ENCODE assay signal across 10 cellular contexts in genomic region chr14:68379510-68380303, GRCh38.
DNase-seq lines count a peak whose midpoint lies in the region; ATAC-seq and TF ChIP-seq lines count a peak whose summit lies in the region.
"Had no signal": no experiment of that assay in that cellular context is flagged by ENCODE, and none has a peak within 500 bp of the region (broad histone marks: within the 10 kb centered on the region; RNA-seq: fewer than 3 reads in every experiment).

No MANE protein-coding gene starts in this region.

- ATAC-seq in GM21515 (IDR thresholded peaks at IDR 0.05; ENCODE audit: unreplicated experiment) (no peak), HG02642 (IDR thresholded peaks at IDR 0.05; ENCODE audit: poor library complexity, unreplicated experiment) (no peak)

- H4K20me1 ChIP-seq in PC-9 (ENCODE audit: insufficient read depth) = no peaks in the 10 kb centered on the region

- BruUV-seq in PC-9 (replicated peaks; lab: Mats Ljungman, UMichigan) = no TSS peak

- peak overlapping the region; percentile 57; the same call in 1 of the 2 replicates for H3K4me2 ChIP-seq in PC-9

- H3K4me1 ChIP-seq in PC-9 (replicated peaks; ENCODE audit: insufficient read depth) = peaks cover 41% of the 10 kb centered on the region

- no peaks in the 10 kb centered on the region for H3K27me3 ChIP-seq in PC-9 (ENCODE audit: insufficient read depth, low read depth)

- H3K79me2 ChIP-seq in PC-9 (ENCODE audit: low read depth) = no peaks in the 10 kb centered on the region

- H3K9me2 ChIP-seq in PC-9 (ENCODE audit: insufficient read depth) = no peaks in the 10 kb centered on the region

- CTCF ChIA-PET in PC-9 (lab: Charles Lee) = no interaction called here

- no peak for TF ChIP-seq CTCF in PC-9 (conservative IDR thresholded peaks at IDR 0.05)

- intact Hi-C loops in PC-9 (cut with micrococcal nuclease; ENCODE audit: unreplicated experiment) = loop anchor here (5.0 kb wide), 1 partner anchor 127 kb away; no protein-coding TSS in a partner anchor

- no peak overlapping the region for H3K4me3 ChIP-seq in PC-9

- POLR2A ChIA-PET in PC-9 (lab: Charles Lee; ENCODE audit: unreplicated experiment) = interaction anchor here (0.6 kb wide), 1 partner anchor 423 kb away, joined by 3 read pairs; no protein-coding TSS in a partner anchor

- no peak overlapping the region for H2AFZ ChIP-seq in PC-9

- H3K27ac ChIP-seq in PC-9 = peak overlapping the region; percentile 82
- peak overlapping the region; percentile 49 for H3K27ac ChIP-seq in epithelial cell of prostate

- peak; percentile 28 for DNase-seq in activated CD4-positive, alpha-beta T cell treated with anti-CD3 and anti-CD28 coated beads for 48 hours
- no peak for DNase-seq in activated CD4-positive, alpha-beta T cell treated with anti-CD3 and anti-CD28 coated beads for 1 hour
- DNase-seq in PC-9 (no peak), epithelial cell of prostate (ENCODE audit: low read depth, low spot score) (no peak), kidney glomerular epithelial cell (lab: John Stamatoyannopoulos, UW) (no peak)
- peak; percentile 11 for DNase-seq in stimulated activated naive CD4-positive, alpha-beta T cell treated with Interleukin-2 at 50 U/mL for 16 hours (lab: John Stamatoyannopoulos, UW)
- DNase-seq: AML-193, cerebellar nuclear complex had no signal

- no peaks in the 10 kb centered on the region for H3K36me3 ChIP-seq in PC-9 (ENCODE audit: low read depth)

- peaks cover 9% of the 10 kb centered on the region for H3K9me3 ChIP-seq in PC-9 (ENCODE audit: insufficient read depth, low read depth)

- peaks cover 28% of the 10 kb centered on the region; the same call in 1 of the 2 replicates for H3F3A ChIP-seq in PC-9 (ENCODE audit: insufficient read depth, low read depth)

Comparison
In these comparisons a context has a peak if more than half of its experiments do, and no peak if none do; other contexts are left out.
1. DNase-seq: peak in activated CD4-positive, alpha-beta T cell treated with anti-CD3 and anti-CD28 coated beads for 48 hours (single experiment) and stimulated activated naive CD4-positive, alpha-beta T cell treated with Interleukin-2 at 50 U/mL for 16 hours (single experiment); none in activated CD4-positive, alpha-beta T cell treated with anti-CD3 and anti-CD28 coated beads for 1 hour (single experiment), PC-9 (0 of 2), epithelial cell of prostate (single experiment) and kidney glomerular epithelial cell (single experiment).